In genomic region chr9:86816868-86817267, GRCh38 we compare ENCODE assay signal across 31 cellular contexts.
DNase-seq lines count a peak whose midpoint lies in the region; ATAC-seq, FAIRE-seq and TF ChIP-seq lines count a peak whose summit lies in the region.
"Had no signal": no experiment of that assay in that cellular context is flagged by ENCODE, and none has a peak within 500 bp of the region (broad histone marks: within the 10 kb centered on the region; RNA-seq: fewer than 3 reads in every experiment).

No MANE protein-coding gene starts in this region.

- FAIRE-seq in HepG2 (lab: Jason Lieb, UNC) (no peak), K562 (lab: Jason Lieb, UNC) (no peak)
- FAIRE-seq: A204.1, A549, D721Med had no signal

- no peaks in the 10 kb centered on the region for H3K27me3 ChIP-seq in HepG2 (ENCODE audit: control insufficient read depth in 1 of 2, insufficient read depth in 2 of 2, low read length in 2 of 2)
- H3K27me3 ChIP-seq in right lobe of liver = no peaks in the 10 kb centered on the region
- no peaks in the 10 kb centered on the region for H3K27me3 ChIP-seq in K562 (ENCODE audit: control insufficient read depth in 2 of 2, insufficient read depth in 2 of 2, low read length in 2 of 2)
- H3K27me3 ChIP-seq: BE2C; BLaER1; BLaER1 treated with 17β-estradiol and CSF1 and Interleukin-3, amounts not matched to agents 10 nM and 100 nM had no signal

- H3K36me3 ChIP-seq in HepG2 (replicated peaks in 1 of 2; ENCODE audit: control insufficient read depth in 1 of 2, insufficient read depth in 2 of 2, low read length in 2 of 2) = no peaks in the 10 kb centered on the region
- no peaks in the 10 kb centered on the region for H3K36me3 ChIP-seq in right lobe of liver
- no peaks in the 10 kb centered on the region for H3K36me3 ChIP-seq in K562 (ENCODE audit: control insufficient read depth, insufficient read depth, low read length)
- H3K36me3 ChIP-seq: BE2C; BLaER1; BLaER1 treated with 17β-estradiol and CSF1 and Interleukin-3, amounts not matched to agents 10 nM and 100 nM had no signal

- WGBS in HepG2 (ENCODE audit: low lambda C conversion rate) = 2% methylated on average over 5 of the region's 5 CpGs
- WGBS in right lobe of liver (ENCODE audit: insufficient coverage, low coverage, low lambda C conversion rate, missing lambda C conversion rate) = 89% methylated on average over 4 of the region's 5 CpGs
- WGBS in K562 (ENCODE audit: insufficient coverage, low coverage, missing lambda C conversion rate) = 0% methylated on average over 5 of the region's 5 CpGs

- TF ChIP-seq CTCF in HepG2 (CRISPR knock-in tag; IDR thresholded peaks at IDR 0.05) (no peak), right lobe of liver (IDR thresholded peaks at IDR 0.05) (no peak), K562 (IDR thresholded peaks at IDR 0.05 in 2 of 3, conservative IDR thresholded peaks at IDR 0.05 in 1 of 3; ENCODE audit: insufficient read depth in 2 of 3, low read depth in 1 of 3, low read length in 3 of 3) (no peak)

- no peak for TF ChIP-seq EP300 in HepG2 (IDR thresholded peaks at IDR 0.05; ENCODE audit: low read depth in 2 of 2, low read length in 2 of 2)
- TF ChIP-seq EP300 in HepG2 (CRISPR knock-in tag; IDR thresholded peaks at IDR 0.05; ENCODE audit: borderline replicate concordance) = no peak
- no peak for TF ChIP-seq EP300 in K562 (IDR thresholded peaks at IDR 0.05; ENCODE audit: low read length)

- no peak for TF ChIP-seq RAD21 in HepG2 (CRISPR knock-in tag; IDR thresholded peaks at IDR 0.05)
- no peak for TF ChIP-seq RAD21 in K562 (CRISPR knock-in tag; conservative IDR thresholded peaks at IDR 0.05 in 1 of 2, IDR thresholded peaks at IDR 0.05 in 1 of 2)

- TF ChIP-seq POLR2A in HepG2 (IDR thresholded peaks at IDR 0.05; ENCODE audit: insufficient read depth in 1 of 2, low read depth in 2 of 2, low read length in 2 of 2) = no peak
- TF ChIP-seq POLR2A in right lobe of liver (IDR thresholded peaks at IDR 0.05) = no peak
- no peak for TF ChIP-seq POLR2A in K562 (conservative IDR thresholded peaks at IDR 0.05)

- no peaks in the 10 kb centered on the region for H3K4me1 ChIP-seq in HepG2 (ENCODE audit: insufficient read depth, low read length)
- H3K4me1 ChIP-seq in right lobe of liver = no peaks in the 10 kb centered on the region
- H3K4me1 ChIP-seq in K562 (replicated peaks in 1 of 2; ENCODE audit: control insufficient read depth in 2 of 2, insufficient read depth in 2 of 2, low read length in 2 of 2) = no peaks in the 10 kb centered on the region
- H3K4me1 ChIP-seq: A549; BE2C; BLaER1; BLaER1 treated with 17β-estradiol and CSF1 and Interleukin-3, amounts not matched to agents 10 nM and 100 nM; Caco-2 had no signal

- intact Hi-C loops in HepG2 (cut with micrococcal nuclease; ENCODE audit: unreplicated experiment) (no loop called here), right lobe of liver (cut with DNase I) (no loop called here), K562 (cut with micrococcal nuclease) (no loop called here)

- ATAC-seq in HepG2 = no peak
- no peak for ATAC-seq in right lobe of liver
- ATAC-seq in K562 = no peak
- ATAC-seq: A549; CD8-positive, alpha-beta T cell had no signal

- H3K79me2 ChIP-seq in HepG2 (ENCODE audit: insufficient read depth, low read length) = no peaks in the 10 kb centered on the region
- H3K79me2 ChIP-seq in K562 (ENCODE audit: control insufficient read depth, insufficient read depth, low read length) = no peaks in the 10 kb centered on the region

- no peaks in the 10 kb centered on the region for H3K9me1 ChIP-seq in K562 (ENCODE audit: control insufficient read depth, insufficient read depth, low read length)

- H3K4me3 ChIP-seq in HepG2 (replicated peaks in 1 of 3; ENCODE audit: insufficient read depth in 1 of 3, low read depth in 2 of 3, low read length in 3 of 3) = no peak overlapping the region
- no peak overlapping the region for H3K4me3 ChIP-seq in right lobe of liver
- no peak overlapping the region for H3K4me3 ChIP-seq in K562
- H3K4me3 ChIP-seq: A549; BLaER1; BLaER1 treated with 17β-estradiol and CSF1 and Interleukin-3, amounts not matched to agents 10 nM and 100 nM had no signal

- in situ Hi-C loops in HepG2 (cut with HindIII; ENCODE audit: extremely low pct_ligation_motif_present, low pct_unique_long_range_greater_than_20kb) = no loop called here
- in situ Hi-C loops in K562 (cut with MboI) = no loop called here

- CTCF ChIA-PET in HepG2 (lab: Yijun Ruan, JAX; ENCODE audit: low intra/inter-chr PET ratio, low total read pairs) (no interaction called here), K562 (lab: Yijun Ruan, JAX; ENCODE audit: low intra/inter-chr PET ratio) (no interaction called here)

- no peak overlapping the region for H3K9ac ChIP-seq in HepG2 (ENCODE audit: insufficient read depth, low read depth, low read length)
- no peak overlapping the region for H3K9ac ChIP-seq in K562 (ENCODE audit: insufficient read depth in 1 of 2, low read depth in 2 of 2, low read length in 2 of 2)
- H3K9ac ChIP-seq: BLaER1; BLaER1 treated with 17β-estradiol and CSF1 and Interleukin-3, amounts not matched to agents 10 nM and 100 nM had no signal

- H3K9me3 ChIP-seq in HepG2 (ENCODE audit: low read length) = peaks cover 8% of the 10 kb centered on the region; the same call in 1 of the 2 replicates
- no peaks in the 10 kb centered on the region for H3K9me3 ChIP-seq in right lobe of liver
- no peaks in the 10 kb centered on the region for H3K9me3 ChIP-seq in K562 (replicated peaks; ENCODE audit: control insufficient read depth, insufficient read depth, low read depth, low read length)
- H3K9me3 ChIP-seq: A549, BE2C, Caco-2 had no signal

- H3K4me2 ChIP-seq in HepG2 (ENCODE audit: low read depth, low read length) (no peak overlapping the region), K562 (ENCODE audit: insufficient read depth, low read length) (no peak overlapping the region)
- H3K4me2 ChIP-seq: A549; BLaER1; BLaER1 treated with 17β-estradiol and CSF1 and Interleukin-3, amounts not matched to agents 10 nM and 100 nM had no signal

- POLR2A ChIA-PET in HepG2 (lab: Yijun Ruan, JAX) = no interaction called here
- POLR2A ChIA-PET in K562 (lab: Yijun Ruan, JAX) = no interaction called here

- H3K27ac ChIP-seq in HepG2 (ENCODE audit: extremely low read length, insufficient read depth, low read length) = no peak overlapping the region
- no peak overlapping the region for H3K27ac ChIP-seq in right lobe of liver
- no peak overlapping the region for H3K27ac ChIP-seq in K562 (ENCODE audit: extremely low read depth, low read depth, low read length)
- H3K27ac ChIP-seq: 22Rv1; A549; BLaER1; BLaER1 treated with 17β-estradiol and CSF1 and Interleukin-3, amounts not matched to agents 10 nM and 100 nM; C4-2B had no signal

- BruUV-seq in HepG2 (replicated peaks; lab: Mats Ljungman, UMichigan) (no TSS peak), K562 (replicated peaks; lab: Mats Ljungman, UMichigan) (no TSS peak)

- H2AFZ ChIP-seq in HepG2 (ENCODE audit: low read length) (no peak overlapping the region), K562 (ENCODE audit: low read depth, low read length) (no peak overlapping the region)

- H4K20me1 ChIP-seq in HepG2 (ENCODE audit: insufficient read depth, low read length) = no peaks in the 10 kb centered on the region
- H4K20me1 ChIP-seq in K562 (replicated peaks; ENCODE audit: control insufficient read depth, insufficient read depth, low read length) = no peaks in the 10 kb centered on the region
- H4K20me1 ChIP-seq: BLaER1; BLaER1 treated with 17β-estradiol and CSF1 and Interleukin-3, amounts not matched to agents 10 nM and 100 nM had no signal

- DNase-seq in HepG2 (ENCODE audit: low spot score) (no peak), right lobe of liver (no peak), K562 (ENCODE audit: extremely low read depth in 1 of 4, low spot score in 3 of 4) (no peak), NOMO-1 (lab: John Stamatoyannopoulos, UW; ENCODE audit: unreplicated experiment in 2 of 2) (no peak)
- DNase-seq: 8988T; ACHN; AML-193; BE2C; C1 segment of cervical spinal cord; Caco-2; Calu3; CD4-positive, alpha-beta memory T cell; CD4-positive, alpha-beta T cell; CD4-positive, CD25-positive, alpha-beta regulatory T cell; CD8-positive, alpha-beta memory T cell; CD8-positive, alpha-beta T cell; COR-L47; DMS 273 treated with DMSO at 0.1 percent for 48 hours; DMS153; DMS53; DMS79; DMS79 treated with DMSO at 0.1 percent for 48 hours; DND-41; EL had no signal

TF ChIP-seq in HepG2, 621 proteins besides CTCF, POLR2A, EP300 and RAD21:
- TF ChIP-seq ZNF629 (CRISPR knock-in tag; conservative IDR thresholded peaks at IDR 0.05) (peak; percentile 64), FOXK1 (CRISPR knock-in tag; IDR thresholded peaks at IDR 0.05; ENCODE audit: borderline replicate concordance, low read depth) (no peak)

TF ChIP-seq in K562, 482 proteins besides CTCF, POLR2A, EP300 and RAD21:
- no peak for TF ChIP-seq ESRRB (CRISPR knock-in tag; IDR thresholded peaks at IDR 0.05; ENCODE audit: borderline replicate concordance)
- peak; percentile 65 for TF ChIP-seq RBM25 (IDR thresholded peaks at IDR 0.05; ENCODE audit: low read depth, low read length, severe bottlenecking)
- no peak for TF ChIP-seq MLX (CRISPR knock-in tag; conservative IDR thresholded peaks at IDR 0.05)
